In the genomic region with DNA sequence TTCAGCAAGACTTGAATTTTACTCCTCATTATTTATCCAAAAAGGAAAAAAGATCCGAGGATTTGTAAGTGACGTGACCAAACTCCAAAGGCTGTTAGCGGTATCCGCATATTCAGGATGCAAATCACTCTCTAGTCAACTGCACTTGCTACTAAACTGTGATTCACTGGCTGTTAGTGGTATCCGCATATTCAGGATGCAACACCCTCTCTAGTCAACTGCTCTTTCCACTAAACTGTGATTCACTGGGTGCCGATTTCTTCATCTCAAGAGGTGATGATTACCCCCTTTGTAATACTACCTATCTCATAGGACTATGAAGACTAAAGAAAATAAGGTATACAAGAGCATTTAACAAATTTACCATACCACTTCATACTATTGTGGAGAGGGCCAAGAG, we compare ENCODE assay signal across 14 cellular contexts. TPM values are rescaled to one million over a fixed set of nuclear protein-coding genes. Genes with fewer than 3 reads are reported as not detected.
DNase-seq lines count a peak whose midpoint lies in the region; ATAC-seq, FAIRE-seq and TF ChIP-seq lines count a peak whose summit lies in the region.
"Had no signal": no experiment of that assay in that cellular context is flagged by ENCODE, and none has a peak within 500 bp of the region (broad histone marks: within the 10 kb centered on the region; RNA-seq: fewer than 3 reads in every experiment).

No MANE protein-coding gene starts in this region.

- BruUV-seq in PC-3 (replicated peaks; lab: Mats Ljungman, UMichigan) = no TSS peak

- H3K36me3 ChIP-seq in PC-3 (ENCODE audit: low read depth, low read length) = no peaks in the 10 kb centered on the region
- H3K36me3 ChIP-seq: ascending aorta, transverse colon had no signal

- no peaks in the 10 kb centered on the region for H3K9me3 ChIP-seq in PC-3 (ENCODE audit: low read length)
- H3K9me3 ChIP-seq: ascending aorta, transverse colon had no signal

- CTCF ChIA-PET in PC-3 (lab: Charles Lee) = no interaction called here

- peaks cover 14% of the 10 kb centered on the region for H3K4me1 ChIP-seq in PC-3 (ENCODE audit: insufficient read depth, low read length)

- POLR2A ChIA-PET in PC-3 (lab: Charles Lee; ENCODE audit: unreplicated experiment) = no interaction called here

- no peak overlapping the region for H3K27ac ChIP-seq in PC-3 (ENCODE audit: low read length)
- H3K27ac ChIP-seq: ascending aorta, transverse colon had no signal

- intact Hi-C loops in PC-3 (cut with micrococcal nuclease) = no loop called here

- H3K79me2 ChIP-seq in PC-3 (ENCODE audit: low read length) = peaks cover 90% of the 10 kb centered on the region

- TF ChIP-seq CTCF in PC-3 (conservative IDR thresholded peaks at IDR 0.05; ENCODE audit: low read depth, low read length) (no peak), fibroblast of the aortic adventitia (IDR thresholded peaks at IDR 0.05; ENCODE audit: insufficient read depth, low read length) (no peak), progenitor cell of endocrine pancreas (IDR thresholded peaks at IDR 0.05; ENCODE audit: unreplicated experiment) (no peak)

- H3K9me3 Mint-ChIP-seq in progenitor cell of endocrine pancreas (ENCODE audit: low read depth) = no peaks in the 10 kb centered on the region

- H3K4me3 Mint-ChIP-seq in progenitor cell of endocrine pancreas (ENCODE audit: low read depth) = no peak overlapping the region

- H4K20me1 ChIP-seq in PC-3 (ENCODE audit: low read length) = no peaks in the 10 kb centered on the region

- H3K9ac ChIP-seq in PC-3 (ENCODE audit: low read length) = no peak overlapping the region

- no peak overlapping the region for H3K27ac Mint-ChIP-seq in progenitor cell of endocrine pancreas

- H3K36me3 Mint-ChIP-seq in progenitor cell of endocrine pancreas (ENCODE audit: insufficient read depth) = peaks cover 2% of the 10 kb centered on the region

- H3K27me3 ChIP-seq in PC-3 (ENCODE audit: low read length) = no peaks in the 10 kb centered on the region
- H3K27me3 ChIP-seq: ascending aorta, transverse colon had no signal

- H3F3A ChIP-seq in PC-3 (ENCODE audit: low read length, unreplicated experiment) = no peaks in the 10 kb centered on the region

- peak; percentile 70 for FAIRE-seq in GM18507 (lab: Jason Lieb, UNC)

- H3K27me3 Mint-ChIP-seq in progenitor cell of endocrine pancreas = no peaks in the 10 kb centered on the region

- peaks cover 13% of the 10 kb centered on the region for H3K4me1 Mint-ChIP-seq in progenitor cell of endocrine pancreas (ENCODE audit: low read depth)

- H3K4me2 ChIP-seq in PC-3 (ENCODE audit: low read length) = no peak overlapping the region

- no peaks in the 10 kb centered on the region for H3K9me2 ChIP-seq in PC-3 (replicated peaks; ENCODE audit: low read length)

- peak; percentile 90 for ATAC-seq in PC-3

- H2AFZ ChIP-seq in PC-3 (ENCODE audit: low read length) = no peak overlapping the region

- DNase-seq in AG08395 (ENCODE audit: low spot score) (peak; percentile 72), GM18507 (ENCODE audit: extremely low spot score, insufficient read length, low read depth) (no peak), PC-3 (peak; percentile 11), fibroblast of the aortic adventitia (ENCODE audit: low read depth) (peak; percentile 31), progenitor cell of endocrine pancreas (ENCODE audit: low spot score, unreplicated experiment) (no peak), COLO668 (lab: John Stamatoyannopoulos, UW; ENCODE audit: unreplicated experiment) (no peak), NCI-H1092 treated with DMSO at 0.1 percent for 48 hours (lab: John Stamatoyannopoulos, UW) (no peak), islet precursor cell (no peak)
- DNase-seq: DND-41, left cardiac atrium, NCI-H1436, transverse colon had no signal

- H3K4me3 ChIP-seq in PC-3 (ENCODE audit: low read length) (no peak overlapping the region), fibroblast of the aortic adventitia (ENCODE audit: low read depth, low read length) (no peak overlapping the region)
- H3K4me3 ChIP-seq: ascending aorta, skin epidermis, transverse colon had no signal

RNA-seq across cellular contexts. Expression of gene MAPKAP1, which starts 5.7 kb away (rescaled TPM):
- total RNA-seq in PC-3 (2014; rRNA removed) (128 and 146 TPM in 2 replicates), fibroblast of the aortic adventitia (ENCODE audit: low replicate concordance) (90.6 and 95.0 TPM in 2 replicates), progenitor cell of endocrine pancreas (61.9 and 74.6 TPM in 2 replicates)

RNA-seq across cellular contexts. Expression of gene PBX3, which starts 45.8 kb away (rescaled TPM):
- total RNA-seq in PC-3 (2014; rRNA removed) = 8.2 and 35.5 TPM in 2 replicates
- 42.6 and 62.4 TPM in 2 replicates for total RNA-seq in fibroblast of the aortic adventitia (ENCODE audit: low replicate concordance)
- total RNA-seq in progenitor cell of endocrine pancreas = 37.7 and 43.3 TPM in 2 replicates

Comparison
In these comparisons a context has a peak if more than half of its experiments do, and no peak if none do; other contexts are left out.
1. DNase-seq: peak in AG08395 (single experiment), PC-3 (single experiment) and fibroblast of the aortic adventitia (single experiment); none in GM18507 (single experiment), progenitor cell of endocrine pancreas (single experiment), COLO668 (single experiment), NCI-H1092 treated with DMSO at 0.1 percent for 48 hours (single experiment) and islet precursor cell (single experiment).